In the genomic region with DNA sequence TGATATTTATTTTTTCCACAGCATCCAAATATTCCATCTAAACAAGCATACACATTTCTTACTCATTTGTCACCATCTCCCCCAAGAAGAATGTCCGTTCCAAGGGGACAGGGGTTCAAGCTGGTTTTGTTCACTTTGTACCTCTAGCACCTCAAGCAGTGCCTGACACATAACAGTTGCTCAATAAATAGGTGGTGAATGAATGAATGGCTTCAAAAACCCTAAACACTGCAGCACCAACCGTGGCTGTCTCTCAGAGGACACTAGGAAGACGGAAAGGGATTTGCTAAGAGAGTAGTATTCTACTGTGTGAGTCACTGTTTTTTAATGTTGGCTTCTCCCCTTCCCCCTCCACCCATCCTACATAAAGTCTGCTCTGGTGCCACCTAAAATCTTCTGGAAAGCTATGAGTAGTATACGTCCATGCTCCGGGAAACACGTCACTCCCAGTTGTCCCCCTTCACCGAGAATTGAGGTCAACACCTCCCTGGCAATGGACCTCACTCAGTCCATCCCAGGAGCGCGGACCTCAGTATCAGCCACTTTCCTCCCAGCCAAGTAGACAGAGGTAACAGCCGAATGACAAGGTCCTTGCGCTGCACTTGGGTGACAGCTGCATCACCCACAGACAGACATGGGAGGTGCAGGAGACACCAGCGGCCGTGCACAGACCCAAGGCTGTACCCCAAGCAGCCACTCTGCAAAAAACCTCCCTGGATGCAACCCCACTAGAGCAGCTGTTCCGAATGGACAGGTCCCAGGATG, we compare ENCODE assay signal across 2 cellular contexts.
TF ChIP-seq lines count a peak whose summit lies in the region.

No MANE protein-coding gene starts in this region.

TF ChIP-seq in GM23338, 12 proteins besides CTCF, POLR2A, EP300 and RAD21 (continues in another document):
- TF ChIP-seq JUNB (IDR thresholded peaks at IDR 0.05; ENCODE audit: unreplicated experiment), result no peak
- no peak for TF ChIP-seq ZNF114 (CRISPR knock-in tag; IDR thresholded peaks at IDR 0.05)
- no peak for TF ChIP-seq STAT1 (IDR thresholded peaks at IDR 0.05; ENCODE audit: unreplicated experiment)
- TF ChIP-seq, protein P1, sequence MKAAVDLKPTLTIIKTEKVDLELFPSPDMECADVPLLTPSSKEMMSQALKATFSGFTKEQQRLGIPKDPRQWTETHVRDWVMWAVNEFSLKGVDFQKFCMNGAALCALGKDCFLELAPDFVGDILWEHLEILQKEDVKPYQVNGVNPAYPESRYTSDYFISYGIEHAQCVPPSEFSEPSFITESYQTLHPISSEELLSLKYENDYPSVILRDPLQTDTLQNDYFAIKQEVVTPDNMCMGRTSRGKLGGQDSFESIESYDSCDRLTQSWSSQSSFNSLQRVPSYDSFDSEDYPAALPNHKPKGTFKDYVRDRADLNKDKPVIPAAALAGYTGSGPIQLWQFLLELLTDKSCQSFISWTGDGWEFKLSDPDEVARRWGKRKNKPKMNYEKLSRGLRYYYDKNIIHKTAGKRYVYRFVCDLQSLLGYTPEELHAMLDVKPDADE (IDR thresholded peaks at IDR 0.05), result no peak
- no peak for TF ChIP-seq EZH2 (IDR thresholded peaks at IDR 0.05; ENCODE audit: low read depth, unreplicated experiment)
- TF ChIP-seq POLR2AphosphoS5 (IDR thresholded peaks at IDR 0.05; ENCODE audit: low read depth), result no peak
- TF ChIP-seq, protein P2, sequence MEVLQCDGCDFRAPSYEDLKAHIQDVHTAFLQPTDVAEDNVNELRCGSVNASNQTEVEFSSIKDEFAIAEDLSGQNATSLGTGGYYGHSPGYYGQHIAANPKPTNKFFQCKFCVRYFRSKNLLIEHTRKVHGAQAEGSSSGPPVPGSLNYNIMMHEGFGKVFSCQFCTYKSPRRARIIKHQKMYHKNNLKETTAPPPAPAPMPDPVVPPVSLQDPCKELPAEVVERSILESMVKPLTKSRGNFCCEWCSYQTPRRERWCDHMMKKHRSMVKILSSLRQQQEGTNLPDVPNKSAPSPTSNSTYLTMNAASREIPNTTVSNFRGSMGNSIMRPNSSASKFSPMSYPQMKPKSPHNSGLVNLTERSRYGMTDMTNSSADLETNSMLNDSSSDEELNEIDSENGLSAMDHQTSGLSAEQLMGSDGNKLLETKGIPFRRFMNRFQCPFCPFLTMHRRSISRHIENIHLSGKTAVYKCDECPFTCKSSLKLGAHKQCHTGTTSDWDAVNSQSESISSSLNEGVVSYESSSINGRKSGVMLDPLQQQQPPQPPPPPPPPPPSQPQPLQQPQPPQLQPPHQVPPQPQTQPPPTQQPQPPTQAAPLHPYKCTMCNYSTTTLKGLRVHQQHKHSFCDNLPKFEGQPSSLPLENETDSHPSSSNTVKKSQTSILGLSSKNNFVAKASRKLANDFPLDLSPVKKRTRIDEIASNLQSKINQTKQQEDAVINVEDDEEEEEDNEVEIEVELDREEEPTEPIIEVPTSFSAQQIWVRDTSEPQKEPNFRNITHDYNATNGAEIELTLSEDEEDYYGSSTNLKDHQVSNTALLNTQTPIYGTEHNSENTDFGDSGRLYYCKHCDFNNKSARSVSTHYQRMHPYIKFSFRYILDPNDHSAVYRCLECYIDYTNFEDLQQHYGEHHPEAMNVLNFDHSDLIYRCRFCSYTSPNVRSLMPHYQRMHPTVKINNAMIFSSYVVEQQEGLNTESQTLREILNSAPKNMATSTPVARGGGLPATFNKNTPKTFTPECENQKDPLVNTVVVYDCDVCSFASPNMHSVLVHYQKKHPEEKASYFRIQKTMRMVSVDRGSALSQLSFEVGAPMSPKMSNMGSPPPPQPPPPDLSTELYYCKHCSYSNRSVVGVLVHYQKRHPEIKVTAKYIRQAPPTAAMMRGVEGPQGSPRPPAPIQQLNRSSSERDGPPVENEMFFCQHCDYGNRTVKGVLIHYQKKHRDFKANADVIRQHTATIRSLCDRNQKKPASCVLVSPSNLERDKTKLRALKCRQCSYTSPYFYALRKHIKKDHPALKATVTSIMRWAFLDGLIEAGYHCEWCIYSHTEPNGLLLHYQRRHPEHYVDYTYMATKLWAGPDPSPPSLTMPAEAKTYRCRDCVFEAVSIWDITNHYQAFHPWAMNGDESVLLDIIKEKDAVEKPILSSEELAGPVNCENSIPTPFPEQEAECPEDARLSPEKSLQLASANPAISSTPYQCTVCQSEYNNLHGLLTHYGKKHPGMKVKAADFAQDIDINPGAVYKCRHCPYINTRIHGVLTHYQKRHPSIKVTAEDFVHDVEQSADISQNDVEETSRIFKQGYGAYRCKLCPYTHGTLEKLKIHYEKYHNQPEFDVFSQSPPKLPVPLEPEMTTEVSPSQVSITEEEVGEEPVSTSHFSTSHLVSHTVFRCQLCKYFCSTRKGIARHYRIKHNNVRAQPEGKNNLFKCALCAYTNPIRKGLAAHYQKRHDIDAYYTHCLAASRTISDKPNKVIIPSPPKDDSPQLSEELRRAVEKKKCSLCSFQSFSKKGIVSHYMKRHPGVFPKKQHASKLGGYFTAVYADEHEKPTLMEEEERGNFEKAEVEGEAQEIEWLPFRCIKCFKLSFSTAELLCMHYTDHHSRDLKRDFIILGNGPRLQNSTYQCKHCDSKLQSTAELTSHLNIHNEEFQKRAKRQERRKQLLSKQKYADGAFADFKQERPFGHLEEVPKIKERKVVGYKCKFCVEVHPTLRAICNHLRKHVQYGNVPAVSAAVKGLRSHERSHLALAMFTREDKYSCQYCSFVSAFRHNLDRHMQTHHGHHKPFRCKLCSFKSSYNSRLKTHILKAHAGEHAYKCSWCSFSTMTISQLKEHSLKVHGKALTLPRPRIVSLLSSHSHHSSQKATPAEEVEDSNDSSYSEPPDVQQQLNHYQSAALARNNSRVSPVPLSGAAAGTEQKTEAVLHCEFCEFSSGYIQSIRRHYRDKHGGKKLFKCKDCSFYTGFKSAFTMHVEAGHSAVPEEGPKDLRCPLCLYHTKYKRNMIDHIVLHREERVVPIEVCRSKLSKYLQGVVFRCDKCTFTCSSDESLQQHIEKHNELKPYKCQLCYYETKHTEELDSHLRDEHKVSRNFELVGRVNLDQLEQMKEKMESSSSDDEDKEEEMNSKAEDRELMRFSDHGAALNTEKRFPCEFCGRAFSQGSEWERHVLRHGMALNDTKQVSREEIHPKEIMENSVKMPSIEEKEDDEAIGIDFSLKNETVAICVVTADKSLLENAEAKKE (CRISPR knock-in tag; IDR thresholded peaks at IDR 0.05), result no peak
- TF ChIP-seq ZNF331 (CRISPR knock-in tag; IDR thresholded peaks at IDR 0.05; ENCODE audit: low read depth), result no peak
- no peak for TF ChIP-seq CREB1 (CRISPR knock-in tag; IDR thresholded peaks at IDR 0.05; ENCODE audit: low read depth)
- TF ChIP-seq EZH2phosphoT487 (IDR thresholded peaks at IDR 0.05; ENCODE audit: unreplicated experiment), result no peak

TF ChIP-seq in GM12891, 5 proteins besides CTCF, POLR2A, EP300 and RAD21 (continued from another document):
- TF ChIP-seq TAF1 (IDR thresholded peaks at IDR 0.05; ENCODE audit: low read depth, low read length) (no peak), POU2F2 (IDR thresholded peaks at IDR 0.05; ENCODE audit: low read depth, low read length) (no peak), SPI1 (IDR thresholded peaks at IDR 0.05; ENCODE audit: low read depth, low read length) (no peak), POLR2AphosphoS5 (IDR thresholded peaks at IDR 0.05; ENCODE audit: low read depth, low read length) (no peak)
